ENCODE assay signal across 11 cellular contexts in genomic region chr6:6931047-6932025, GRCh38.
DNase-seq lines count a peak whose midpoint lies in the region; TF ChIP-seq lines count a peak whose summit lies in the region.
"Had no signal": no experiment of that assay in that cellular context is flagged by ENCODE, and none has a peak within 500 bp of the region (broad histone marks: within the 10 kb centered on the region; RNA-seq: fewer than 3 reads in every experiment).

No MANE protein-coding gene starts in this region.

- H3K4me1 ChIP-seq in endodermal cell (ENCODE audit: control insufficient read depth, insufficient read depth, low read length) (no peaks in the 10 kb centered on the region), vagina (peaks cover 28% of the 10 kb centered on the region)

- peak; percentile 51 for DNase-seq in SIG-M5 treated with dmso at 0.1 percent for 504 hours (lab: John Stamatoyannopoulos, UW; ENCODE audit: unreplicated experiment)
- no peak for DNase-seq in SIG-M5 (lab: John Stamatoyannopoulos, UW)
- DNase-seq in NCI-H146 (lab: John Stamatoyannopoulos, UW), result peak; percentile 69
- no peak for DNase-seq in endodermal cell
- DNase-seq in vagina (ENCODE audit: extremely low spot score in 2 of 2), result no peak
- DNase-seq in NCI-H2227 treated with DMSO at 0.1 percent for 48 hours (lab: John Stamatoyannopoulos, UW), result no peak
- DNase-seq in OCI-M1 (lab: John Stamatoyannopoulos, UW), result no peak
- no peak for DNase-seq in activated CD4-positive, CD25-positive, alpha-beta regulatory T cell treated with anti-CD3 and anti-CD28 coated beads, Interleukin-2, amount 50 U/mL, for 72 hours
- DNase-seq: activated T-cell treated with anti-CD3 and anti-CD28 coated beads, Interleukin-2, amount 50 U/mL, for 4 hours; foreskin melanocyte had no signal

- 84 to 88% methylated on average over 6 to 9 of the region's 9 CpGs for WGBS in endodermal cell (ENCODE audit: insufficient coverage in 1 of 2, insufficient read length in 1 of 2), 2 experiments

- no peak for TF ChIP-seq POLR2A in vagina (IDR thresholded peaks at IDR 0.05)

- H3K27ac ChIP-seq in endodermal cell (ENCODE audit: low read depth, low read length) (peak overlapping the region; percentile 61), vagina (peak overlapping the region; percentile 60)

- H3K27me3 Mint-ChIP-seq in endodermal cell (ENCODE audit: insufficient read depth), result peaks cover 6% of the 10 kb centered on the region

- H3K4me3 ChIP-seq in endodermal cell (ENCODE audit: low read length) (no peak overlapping the region), vagina (no peak overlapping the region)

- no peak overlapping the region for H3K9ac ChIP-seq in endodermal cell (ENCODE audit: extremely low read depth, low read length, poor library complexity, severe bottlenecking)

- H3K9me3 ChIP-seq in endodermal cell (ENCODE audit: control insufficient read depth, low read length) (no peaks in the 10 kb centered on the region), vagina (no peaks in the 10 kb centered on the region)

- no peaks in the 10 kb centered on the region for H3K36me3 Mint-ChIP-seq in endodermal cell (ENCODE audit: low read depth)

- no peak overlapping the region for H3K4me3 Mint-ChIP-seq in endodermal cell
- H3K4me3 Mint-ChIP-seq: activated T-cell treated with anti-CD3 and anti-CD28 coated beads, Interleukin-2, amount 50 U/mL, for 4 hours; T-helper 2 cell treated with Interferon-gamma antibody and Interleukin-4, amounts not matched to agents 5 μg/mL and 100 μg/mL, for 36 hours had no signal

- H3K27me3 ChIP-seq in endodermal cell (ENCODE audit: control insufficient read depth, insufficient read depth, low read length, poor library complexity, severe bottlenecking) (no peaks in the 10 kb centered on the region), vagina (no peaks in the 10 kb centered on the region)

- intact Hi-C loops in vagina (cut with DNase I), result no loop called here

- no peak overlapping the region for H3K27ac Mint-ChIP-seq in endodermal cell
- H3K27ac Mint-ChIP-seq: T-helper 2 cell treated with Interferon-gamma antibody and Interleukin-4, amounts not matched to agents 5 μg/mL and 100 μg/mL, for 36 hours had no signal

- TF ChIP-seq CTCF in endodermal cell (conservative IDR thresholded peaks at IDR 0.05), result no peak
- TF ChIP-seq CTCF in vagina (IDR thresholded peaks at IDR 0.05), result no peak

- H3K4me1 Mint-ChIP-seq in endodermal cell, result peaks cover 3% of the 10 kb centered on the region

- H3K36me3 ChIP-seq in endodermal cell (ENCODE audit: control insufficient read depth, insufficient read depth, low read length), result no peaks in the 10 kb centered on the region
- no peaks in the 10 kb centered on the region for H3K36me3 ChIP-seq in vagina

- H3K9me3 Mint-ChIP-seq in endodermal cell, result no peaks in the 10 kb centered on the region
- H3K9me3 Mint-ChIP-seq: activated T-cell treated with anti-CD3 and anti-CD28 coated beads, Interleukin-2, amount 50 U/mL, for 4 hours; T-helper 2 cell treated with Interferon-gamma antibody and Interleukin-4, amounts not matched to agents 5 μg/mL and 100 μg/mL, for 36 hours had no signal

Comparison
In these comparisons a context has a peak if more than half of its experiments do, and no peak if none do; other contexts are left out.
1. DNase-seq: peak in SIG-M5 treated with dmso at 0.1 percent for 504 hours (single experiment) and NCI-H146 (single experiment); none in SIG-M5 (single experiment), endodermal cell (single experiment), vagina (0 of 2), NCI-H2227 treated with DMSO at 0.1 percent for 48 hours (single experiment), OCI-M1 (single experiment) and activated CD4-positive, CD25-positive, alpha-beta regulatory T cell treated with anti-CD3 and anti-CD28 coated beads, Interleukin-2, amount 50 U/mL, for 72 hours (single experiment).